In genomic region chr16:27253526-27253930, GRCh38 we compare ENCODE assay signal across 9 cellular contexts. TPM values are rescaled to one million over a fixed set of nuclear protein-coding genes. Genes with fewer than 3 reads are reported as not detected.
DNase-seq lines count a peak whose midpoint lies in the region; ATAC-seq and TF ChIP-seq lines count a peak whose summit lies in the region.
"Had no signal": no experiment of that assay in that cellular context is flagged by ENCODE, and none has a peak within 500 bp of the region (broad histone marks: within the 10 kb centered on the region; RNA-seq: fewer than 3 reads in every experiment).

No MANE protein-coding gene starts in this region.

- CTCF ChIA-PET in CD4-positive, alpha-beta T cell (lab: Charles Lee) = interaction anchor here (1.2 to 2.5 kb wide), 4 partner anchors 16 to 115 kb away, joined by 4 to 18 read pairs (median 6); no protein-coding TSS in a partner anchor
- CTCF ChIA-PET in Panc1 (lab: Charles Lee) = no interaction called here

- intact Hi-C loops in CD4-positive, alpha-beta T cell (cut with DNase I, micrococcal nuclease) = no loop called here
- intact Hi-C loops in Panc1 (cut with micrococcal nuclease; ENCODE audit: unreplicated experiment) = no loop called here

- no peak overlapping the region for H3K4me3 ChIP-seq in Panc1 (ENCODE audit: low read depth in 2 of 2, low read length in 2 of 2)
- no peak overlapping the region for H3K4me3 ChIP-seq in osteoblast (ENCODE audit: insufficient read depth, low read length)
- H3K4me3 ChIP-seq: lower lobe of right lung had no signal

- peak overlapping the region; percentile 61 for H3K4me3 Mint-ChIP-seq in CD4-positive, alpha-beta T cell

- peak overlapping the region; percentile 30 for H2AFZ ChIP-seq in osteoblast (ENCODE audit: low read length)

- H3K36me3 ChIP-seq in Panc1 (ENCODE audit: control insufficient read depth, insufficient read depth, low read length) (no peaks in the 10 kb centered on the region; the same call in 1 of the 2 replicates), osteoblast (ENCODE audit: insufficient read depth, low read length) (peaks cover 23% of the 10 kb centered on the region)

- no peaks in the 10 kb centered on the region for H4K20me1 ChIP-seq in osteoblast (ENCODE audit: insufficient read depth, low read length)

- POLR2A ChIA-PET in CD4-positive, alpha-beta T cell (lab: Charles Lee) = interaction anchor here (1.6 to 2.2 kb wide), 4 partner anchors 11 to 74 kb away, joined by 4 to 9 read pairs (median 6); no protein-coding TSS in a partner anchor
- POLR2A ChIA-PET in Panc1 (lab: Charles Lee) = no interaction called here

- no peak for TF ChIP-seq CTCF in CD4-positive, alpha-beta T cell (IDR thresholded peaks at IDR 0.05)
- TF ChIP-seq CTCF in Panc1 (IDR thresholded peaks at IDR 0.05) = no peak
- TF ChIP-seq CTCF in osteoblast (IDR thresholded peaks at IDR 0.05; ENCODE audit: extremely low read depth, low read depth, low read length) = no peak

- peaks cover 68% of the 10 kb centered on the region for H3K4me1 Mint-ChIP-seq in CD4-positive, alpha-beta T cell (ENCODE audit: low read depth)

- ATAC-seq in CD4-positive, alpha-beta T cell (ENCODE audit: poor library complexity) = no peak
- ATAC-seq in Panc1 (peak; percentile 90), GM19467 (IDR thresholded peaks at IDR 0.05; ENCODE audit: unreplicated experiment) (no peak)

- H3K27me3 ChIP-seq in CD4-positive, alpha-beta T cell (ENCODE audit: control insufficient read depth, insufficient read depth, low read length) = no peaks in the 10 kb centered on the region
- H3K27me3 ChIP-seq in Panc1 (ENCODE audit: control insufficient read depth, insufficient read depth, low read length) = no peaks in the 10 kb centered on the region
- no peaks in the 10 kb centered on the region for H3K27me3 ChIP-seq in osteoblast (ENCODE audit: insufficient read depth, low read length)

- H3K27ac ChIP-seq in CD4-positive, alpha-beta T cell (ENCODE audit: low read depth, low read length) = no peak overlapping the region
- H3K27ac ChIP-seq in Panc1 (ENCODE audit: low read length) = no peak overlapping the region
- H3K27ac ChIP-seq in osteoblast (ENCODE audit: low read depth, low read length) = peak overlapping the region; percentile 86
- H3K27ac ChIP-seq: lower lobe of right lung had no signal

- H3K27me3 Mint-ChIP-seq in CD4-positive, alpha-beta T cell = no peaks in the 10 kb centered on the region

- no peak for DNase-seq in CD4-positive, alpha-beta T cell
- no peak for DNase-seq in Panc1 (ENCODE audit: low read depth, low spot score)
- DNase-seq in dermis blood vessel endothelial cell = peak; percentile 82
- DNase-seq in osteoblast (ENCODE audit: insufficient read length, low spot score, missing footprints) = peak; percentile 81
- DNase-seq in midbrain (lab: John Stamatoyannopoulos, UW) = no peak
- DNase-seq in stimulated activated CD4-positive, alpha-beta T cell treated with anti-CD3 and anti-CD28 coated beads, Interleukin-12 subunit alpha, Interleukin-12 subunit beta, amount 100 ng/mL, for 4 hours = no peak
- no peak for DNase-seq in NCI-H1048 (lab: John Stamatoyannopoulos, UW)
- DNase-seq: lower lobe of right lung had no signal

- H3K9me3 Mint-ChIP-seq in CD4-positive, alpha-beta T cell = no peaks in the 10 kb centered on the region

- H3K27ac Mint-ChIP-seq in CD4-positive, alpha-beta T cell = peak overlapping the region; percentile 56

- in situ Hi-C loops in Panc1 (cut with HindIII; ENCODE audit: low pct_unique_long_range_greater_than_20kb, low sequenced_read_pairs) = no loop called here

- H3K36me3 Mint-ChIP-seq in CD4-positive, alpha-beta T cell (ENCODE audit: low read depth) = peaks cover 74% of the 10 kb centered on the region

- peaks cover 2% of the 10 kb centered on the region for H3K79me2 ChIP-seq in osteoblast (ENCODE audit: insufficient read depth, low read length)

- H3K4me1 ChIP-seq in Panc1 (ENCODE audit: control insufficient read depth, insufficient read depth, low read length) (peaks cover 5% of the 10 kb centered on the region), osteoblast (ENCODE audit: insufficient read depth, low read length) (peaks cover 30% of the 10 kb centered on the region)

- peak overlapping the region; percentile 55 for H3K4me2 ChIP-seq in osteoblast (ENCODE audit: insufficient read depth, low read length)

- no TSS peak for BruUV-seq in Panc1 (replicated peaks; lab: Mats Ljungman, UMichigan)

- H3K9me3 ChIP-seq in CD4-positive, alpha-beta T cell (ENCODE audit: control insufficient read depth, low read length) = no peaks in the 10 kb centered on the region
- no peaks in the 10 kb centered on the region for H3K9me3 ChIP-seq in Panc1 (ENCODE audit: control insufficient read depth, insufficient read depth, low read depth, low read length)
- H3K9me3 ChIP-seq in osteoblast (ENCODE audit: low read depth, low read length) = no peaks in the 10 kb centered on the region
- H3K9me3 ChIP-seq: lower lobe of right lung had no signal

RNA-seq across cellular contexts. Expression of gene NSMCE1, which starts 15.0 kb away (rescaled TPM):
- total RNA-seq in CD4-positive, alpha-beta T cell = 10 to 100 TPM; 31.9 to 33.9 TPM
- total RNA-seq in Panc1 (2021; ENCODE audit: unreplicated experiment) (48.2 TPM), dermis blood vessel endothelial cell (43.0 and 77.3 TPM in 2 replicates), osteoblast (57.9 and 71.3 TPM in 2 replicates)
- polyA plus RNA-seq in Panc1 (2012; ENCODE audit: insufficient read length) = 81.0 TPM

RNA-seq across cellular contexts. Expression of gene KDM8, which starts 50.2 kb away (rescaled TPM):
- 10 to 100 TPM; 15.1 to 17.3 TPM for total RNA-seq in CD4-positive, alpha-beta T cell
- total RNA-seq in Panc1 (2021; ENCODE audit: unreplicated experiment) (7.9 TPM), dermis blood vessel endothelial cell (3.7 and 4.7 TPM in 2 replicates), osteoblast (2.9 and 6.2 TPM in 2 replicates)
- 5.1 TPM for polyA plus RNA-seq in Panc1 (2012; ENCODE audit: insufficient read length)

Comparison
In these comparisons a context has a peak if more than half of its experiments do, and no peak if none do; other contexts are left out.
1. DNase-seq: peak in dermis blood vessel endothelial cell (single experiment) and osteoblast (single experiment); none in CD4-positive, alpha-beta T cell (0 of 10), Panc1 (single experiment), midbrain (single experiment), stimulated activated CD4-positive, alpha-beta T cell treated with anti-CD3 and anti-CD28 coated beads, Interleukin-12 subunit alpha, Interleukin-12 subunit beta, amount 100 ng/mL, for 4 hours (single experiment) and NCI-H1048 (single experiment).